In the genomic region with DNA sequence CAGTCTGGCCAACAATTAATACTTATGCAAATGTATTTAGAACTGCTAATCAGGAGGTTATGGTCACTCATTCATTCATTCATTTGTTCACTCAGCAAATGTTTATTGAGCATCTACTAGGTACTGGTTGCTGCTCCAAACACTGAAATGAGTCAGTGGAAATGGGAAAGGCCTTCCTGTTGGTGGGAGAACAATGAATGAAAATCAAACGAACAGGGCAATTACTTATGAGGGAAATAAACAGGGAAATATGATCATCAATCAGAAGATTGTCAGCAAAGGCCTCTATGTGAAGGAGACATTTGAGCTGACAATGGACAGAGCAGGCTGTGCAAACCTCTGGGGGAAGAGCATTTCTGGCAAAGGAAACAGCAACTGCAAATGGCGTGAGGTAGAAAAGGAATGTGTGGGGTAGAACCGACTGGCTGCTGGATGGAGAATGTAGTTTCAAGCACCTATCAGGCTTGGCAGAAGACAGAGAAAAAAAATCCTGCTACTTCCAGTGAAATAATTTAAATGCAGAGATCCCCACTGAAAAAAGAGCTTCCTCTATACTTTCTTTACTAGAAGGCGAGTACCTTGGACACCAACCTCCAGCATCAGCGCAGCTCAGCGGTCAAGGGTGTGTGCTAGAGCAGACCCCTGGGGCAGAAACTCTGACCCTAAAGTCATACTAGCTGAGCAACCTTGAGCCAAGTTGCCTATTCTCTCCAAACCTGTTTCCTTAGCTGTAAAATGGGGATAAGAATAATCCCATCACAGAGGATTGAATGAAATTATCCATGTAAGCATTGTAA, we compare ENCODE assay signal across 1 cellular context.
TF ChIP-seq lines count a peak whose summit lies in the region.

No MANE protein-coding gene starts in this region.

TF ChIP-seq in IMR-90, 13 proteins besides CTCF, POLR2A, EP300 and RAD21 (continued from another document):
- TF ChIP-seq, protein P1, sequence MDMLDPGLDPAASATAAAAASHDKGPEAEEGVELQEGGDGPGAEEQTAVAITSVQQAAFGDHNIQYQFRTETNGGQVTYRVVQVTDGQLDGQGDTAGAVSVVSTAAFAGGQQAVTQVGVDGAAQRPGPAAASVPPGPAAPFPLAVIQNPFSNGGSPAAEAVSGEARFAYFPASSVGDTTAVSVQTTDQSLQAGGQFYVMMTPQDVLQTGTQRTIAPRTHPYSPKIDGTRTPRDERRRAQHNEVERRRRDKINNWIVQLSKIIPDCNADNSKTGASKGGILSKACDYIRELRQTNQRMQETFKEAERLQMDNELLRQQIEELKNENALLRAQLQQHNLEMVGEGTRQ (IDR thresholded peaks at IDR 0.05; ENCODE audit: low read depth, low read length): no peak
- no peak for TF ChIP-seq CEBPB (IDR thresholded peaks at IDR 0.05; ENCODE audit: low read depth, low read length)
- TF ChIP-seq MXI1 (IDR thresholded peaks at IDR 0.05; ENCODE audit: borderline replicate concordance, low read depth, low read length): no peak
- no peak for TF ChIP-seq RCOR1 (IDR thresholded peaks at IDR 0.05; ENCODE audit: insufficient replicate concordance, low read length)
- no peak for TF ChIP-seq RFX5 (IDR thresholded peaks at IDR 0.05; ENCODE audit: low read depth, low read length)
- TF ChIP-seq FOS (IDR thresholded peaks at IDR 0.05; ENCODE audit: low read depth, low read length): no peak
- no peak for TF ChIP-seq BHLHE40 (IDR thresholded peaks at IDR 0.05; ENCODE audit: low read depth, low read length)
- TF ChIP-seq MAZ (IDR thresholded peaks at IDR 0.05; ENCODE audit: borderline replicate concordance, low read depth, low read length): no peak
- no peak for TF ChIP-seq ELK1 (IDR thresholded peaks at IDR 0.05; ENCODE audit: borderline replicate concordance, low read depth, low read length)
- TF ChIP-seq MAFK (IDR thresholded peaks at IDR 0.05; ENCODE audit: low read depth, low read length): no peak
